In the genomic region with DNA sequence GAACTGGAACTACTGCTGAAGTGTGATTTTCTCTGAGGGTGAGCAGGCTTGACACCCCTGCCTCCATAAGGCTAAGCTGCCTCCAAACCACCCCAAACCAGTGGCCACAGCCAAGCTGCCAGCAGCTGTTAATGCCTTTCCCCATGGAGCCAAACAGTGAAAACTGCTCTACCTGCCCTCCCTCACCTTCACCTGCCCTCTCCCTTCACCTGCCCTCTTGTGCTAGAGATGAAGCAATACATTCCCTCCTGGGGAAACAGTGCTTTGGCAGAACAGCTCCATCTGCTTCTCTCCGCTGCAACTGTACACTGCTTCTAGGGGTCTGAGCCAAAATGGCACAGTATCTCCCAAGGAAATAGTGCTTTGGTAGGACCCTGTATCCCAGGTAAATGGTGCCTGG, we compare ENCODE assay signal across 19 cellular contexts.
DNase-seq lines count a peak whose midpoint lies in the region; ATAC-seq, FAIRE-seq and TF ChIP-seq lines count a peak whose summit lies in the region.
"Had no signal": no experiment of that assay in that cellular context is flagged by ENCODE, and none has a peak within 500 bp of the region (broad histone marks: within the 10 kb centered on the region; RNA-seq: fewer than 3 reads in every experiment).

No MANE protein-coding gene starts in this region.

- H3K4ac ChIP-seq in H1 (replicated peaks; ENCODE audit: insufficient read length, low read depth, low read length): no peak overlapping the region

- no peak overlapping the region for H3K18ac ChIP-seq in H1 (ENCODE audit: extremely low read depth, low read length)

- POLR2A ChIA-PET in H1 (lab: Charles Lee; ENCODE audit: partially characterized antibody): no interaction called here

- H2BK15ac ChIP-seq in H1 (ENCODE audit: low read length): no peak overlapping the region

- 89% methylated on average over 1 of the region's 1 CpG; no CpG with 5 or more reads in 1 of the 2 experiments for WGBS in H1 (ENCODE audit: extremely low coverage in 1 of 2, insufficient coverage in 1 of 2, insufficient read length in 1 of 2, insufficient replicate concordance in 2 of 2, low coverage in 1 of 2, low lambda C conversion rate in 2 of 2, missing lambda C conversion rate in 1 of 2), 2 experiments

- H3K4me1 ChIP-seq in H1 (replicated peaks in 1 of 4; ENCODE audit: control insufficient read depth in 3 of 4, insufficient read depth in 4 of 4, low read length in 3 of 4): peaks cover 0 to 2% (median under 1%) of the 10 kb centered on the region in 4 experiments; a peak in 2 of 7 replicates
- H3K4me1 ChIP-seq: BLaER1 treated with 17β-estradiol and CSF1 and Interleukin-3, amounts not matched to agents 10 nM and 100 nM had no signal

- FAIRE-seq in H1 (lab: Jason Lieb, UNC): no peak
- FAIRE-seq: D721Med had no signal

- TF ChIP-seq RAD21 in H1 (IDR thresholded peaks at IDR 0.05 in 1 of 2, conservative IDR thresholded peaks at IDR 0.05 in 1 of 2; ENCODE audit: low read depth in 2 of 2, low read length in 2 of 2): peak in 1 of 2 experiments; percentile 26; a peak in 1 of 4 replicates

- no peak for TF ChIP-seq POLR2A in H1 (IDR thresholded peaks at IDR 0.05; ENCODE audit: control extremely low read depth in 1 of 2, low read depth in 2 of 2, low read length in 2 of 2)

- H2BK5ac ChIP-seq in H1 (ENCODE audit: low read depth, low read length): 0 out of 2 replicates have a peak overlapping the region, but pooled peaks have one; percentile 3

- H3K27me3 ChIP-seq in H1 (replicated peaks in 1 of 4; ENCODE audit: control insufficient read depth in 3 of 4, extremely low read depth in 1 of 4, insufficient read depth in 3 of 4, low read length in 3 of 4): no peaks in the 10 kb centered on the region; a peak in 1 of 7 replicates
- H3K27me3 ChIP-seq: BLaER1 treated with 17β-estradiol and CSF1 and Interleukin-3, amounts not matched to agents 10 nM and 100 nM had no signal

- no peak overlapping the region for H2BK120ac ChIP-seq in H1 (replicated peaks; ENCODE audit: low read depth, low read length)

- peak; percentile 5 for DNase-seq in NCI-H748 (lab: John Stamatoyannopoulos, UW; ENCODE audit: unreplicated experiment)
- no peak for DNase-seq in NCI-H748 treated with DMSO at 0.1 percent for 48 hours (lab: John Stamatoyannopoulos, UW)
- DNase-seq in NCI-H2171 treated with DMSO at 0.1 percent for 48 hours (lab: John Stamatoyannopoulos, UW): peak; percentile 74
- DNase-seq in H1 (ENCODE audit: low read depth in 1 of 2, low spot score in 2 of 2): no peak
- DNase-seq in HK-2 (ENCODE audit: unreplicated experiment): no peak
- DNase-seq in stimulated activated naive CD4-positive, alpha-beta T cell treated with Interleukin-2 at 50 U/mL for 16 hours (lab: John Stamatoyannopoulos, UW): no peak
- DNase-seq: CD8-positive, alpha-beta T cell; GF-D8; GM23248; KG1; NCI-H1930; NCI-H2227 treated with DMSO at 0.1 percent for 48 hours; NCI-H526 treated with DMSO at 0.1 percent for 48 hours; OCI-M1; SHP77 had no signal

- H4K20me1 ChIP-seq in H1 (replicated peaks in 1 of 2; ENCODE audit: control insufficient read depth in 1 of 2, insufficient read depth in 2 of 2, low read length in 2 of 2): no peaks in the 10 kb centered on the region
- H4K20me1 ChIP-seq: BLaER1 treated with 17β-estradiol and CSF1 and Interleukin-3, amounts not matched to agents 10 nM and 100 nM had no signal

- no peaks in the 10 kb centered on the region for H3K36me3 ChIP-seq in H1 (ENCODE audit: control insufficient read depth in 2 of 4, insufficient read depth in 4 of 4, low read length in 3 of 4)
- H3K36me3 ChIP-seq: BLaER1 treated with 17β-estradiol and CSF1 and Interleukin-3, amounts not matched to agents 10 nM and 100 nM had no signal

- H3K79me2 ChIP-seq in H1 (ENCODE audit: control insufficient read depth in 1 of 2, insufficient read depth in 2 of 2, low read length in 2 of 2): no peaks in the 10 kb centered on the region

- no peak overlapping the region for H3K14ac ChIP-seq in H1 (ENCODE audit: insufficient read length)

- H2AK5ac ChIP-seq in H1 (ENCODE audit: low read depth, low read length): no peak overlapping the region

- no peak overlapping the region for H3K23ac ChIP-seq in H1 (ENCODE audit: insufficient read length)

- TF ChIP-seq CTCF in H1 (IDR thresholded peaks at IDR 0.05; ENCODE audit: control extremely low read depth in 1 of 3, insufficient read depth in 1 of 3, low read depth in 1 of 3, low read length in 3 of 3): no peak; a peak in 1 of 4 replicates

- no peak overlapping the region for H3K9ac ChIP-seq in H1 (replicated peaks in 1 of 4; ENCODE audit: extremely low read depth in 1 of 4, low read depth in 3 of 4, low read length in 3 of 4)
- H3K9ac ChIP-seq: BLaER1 treated with 17β-estradiol and CSF1 and Interleukin-3, amounts not matched to agents 10 nM and 100 nM; GM23248 had no signal

- H3K4me3 ChIP-seq in H1 (ENCODE audit: extremely low read depth in 1 of 4, insufficient read depth in 2 of 4, low read depth in 3 of 4, low read length in 4 of 4): no peak overlapping the region
- H3K4me3 ChIP-seq: BLaER1 treated with 17β-estradiol and CSF1 and Interleukin-3, amounts not matched to agents 10 nM and 100 nM; GM23248; SK-N-MC had no signal

- no peak overlapping the region for H4K8ac ChIP-seq in H1 (ENCODE audit: extremely low read depth, insufficient read depth, low read length)

- no peak overlapping the region for H4K5ac ChIP-seq in H1 (ENCODE audit: insufficient read length, low read depth, low read length)

- TF ChIP-seq EP300 in H1 (IDR thresholded peaks at IDR 0.05; ENCODE audit: borderline replicate concordance in 1 of 2, low read depth in 2 of 2, low read length in 2 of 2): no peak

- H3K56ac ChIP-seq in H1 (replicated peaks; ENCODE audit: insufficient read length, low read depth, low read length): no peak overlapping the region

- CTCF ChIA-PET in H1 (lab: Charles Lee; ENCODE audit: partially characterized antibody): interaction anchor here (0.6 to 1.5 kb wide), 2 partner anchors 13 to 479 kb away, joined by 3 to 4 read pairs; no protein-coding TSS in a partner anchor

- ATAC-seq in GM19328 (IDR thresholded peaks at IDR 0.05; ENCODE audit: unreplicated experiment): no peak
- ATAC-seq: CD8-positive, alpha-beta T cell had no signal

- no peak overlapping the region for H4K91ac ChIP-seq in H1 (replicated peaks; ENCODE audit: insufficient read length, low read length)

- H2AFZ ChIP-seq in H1 (ENCODE audit: low read length): no peak overlapping the region
- H2AFZ ChIP-seq: GM23248 had no signal

- H3K23me2 ChIP-seq in H1 (ENCODE audit: low read depth, low read length): no peaks in the 10 kb centered on the region

- no peaks in the 10 kb centered on the region for H3K79me1 ChIP-seq in H1 (ENCODE audit: low read depth, low read length)

- no peak overlapping the region for H2BK12ac ChIP-seq in H1 (ENCODE audit: low read depth, low read length)

- H3K27ac ChIP-seq in H1 (ENCODE audit: low read depth, low read length): no peak overlapping the region
- H3K27ac ChIP-seq: BLaER1 treated with 17β-estradiol and CSF1 and Interleukin-3, amounts not matched to agents 10 nM and 100 nM; GM23248; SK-N-MC had no signal

- H3K4me2 ChIP-seq in H1 (ENCODE audit: insufficient read depth in 1 of 2, low read depth in 2 of 2, low read length in 2 of 2): no peak overlapping the region
- H3K4me2 ChIP-seq: BLaER1 treated with 17β-estradiol and CSF1 and Interleukin-3, amounts not matched to agents 10 nM and 100 nM had no signal

- peaks cover 0 to 3% of the 10 kb centered on the region in 2 experiments; a peak in 1 of 4 replicates for H3K9me3 ChIP-seq in H1 (ENCODE audit: insufficient read depth in 2 of 2, low read depth in 1 of 2, low read length in 1 of 2)

- no peak overlapping the region for H2BK20ac ChIP-seq in H1 (ENCODE audit: low read length)

TF ChIP-seq in H1, 55 proteins besides CTCF, POLR2A, EP300 and RAD21:
- TF ChIP-seq CEBPB (IDR thresholded peaks at IDR 0.05; ENCODE audit: low read depth, low read length) (peak; percentile 60; the same call in 1 of the 2 replicates), ZNF274 (IDR thresholded peaks at IDR 0.05; ENCODE audit: borderline replicate concordance, extremely low read depth, low read length) (no peak)
TF ChIP-seq in H1: peak in this region for 1.

Comparison
In these comparisons a context has a peak if more than half of its experiments do, and no peak if none do; other contexts are left out.
1. DNase-seq: peak in NCI-H748 (single experiment) and NCI-H2171 treated with DMSO at 0.1 percent for 48 hours (single experiment); none in NCI-H748 treated with DMSO at 0.1 percent for 48 hours (single experiment), H1 (0 of 2), HK-2 (single experiment) and stimulated activated naive CD4-positive, alpha-beta T cell treated with Interleukin-2 at 50 U/mL for 16 hours (single experiment).